Comparison of ENCODE assay signal across 1 cellular context in genomic region chr15:67927501-67928156, GRCh38.
TF ChIP-seq lines count a peak whose summit lies in the region.

No MANE protein-coding gene starts in this region.

TF ChIP-seq in IMR-90, 13 proteins besides CTCF, POLR2A, EP300 and RAD21 (continued from another document):
- TF ChIP-seq CHD1 (IDR thresholded peaks at IDR 0.05; ENCODE audit: low read depth, low read length) (no peak), FOS (IDR thresholded peaks at IDR 0.05; ENCODE audit: low read depth, low read length) (no peak)
TF ChIP-seq in IMR-90: peak in this region for 6.
